Comparison of ENCODE assay signal across 8 cellular contexts in genomic region chr1:148318123-148318899, GRCh38.
A peak's percentile ranks its signal among the peaks of the same experiment; 100 is the strongest.
DNase-seq lines count a peak whose midpoint lies in the region; ATAC-seq and TF ChIP-seq lines count a peak whose summit lies in the region.

No MANE protein-coding gene starts in this region.

- DNase-seq in ELF-1 (ENCODE audit: low read depth, low spot score) (peak; percentile 45), erythroblast (lab: John Stamatoyannopoulos, UW) (peak; percentile 20 to 24), skeletal muscle cell (ENCODE audit: low read depth) (no peak), NCI-H1092 treated with DMSO at 0.1 percent for 48 hours (lab: John Stamatoyannopoulos, UW) (no peak), posterior vena cava (ENCODE audit: low spot score) (no peak), GM03348 (ENCODE audit: low spot score) (no peak)
- DNase-seq in activated CD4-positive, alpha-beta T cell treated with anti-CD3 and anti-CD28 coated beads, Interleukin-2, amount 50 U/mL, for 48 hours = peak; percentile 73 to 77

- intact Hi-C loops in posterior vena cava (cut with DNase I) = no loop called here

- no peak for TF ChIP-seq POLR2A in erythroblast (IDR thresholded peaks at IDR 0.05; ENCODE audit: low read length)

- ATAC-seq in HG03139 (IDR thresholded peaks at IDR 0.05; ENCODE audit: unreplicated experiment) = peak; percentile 53

- peak overlapping the region; percentile 23 for H3K4me3 ChIP-seq in skeletal muscle cell (ENCODE audit: low read depth, low read length)

Comparison
In these comparisons a context has a peak if more than half of its experiments do, and no peak if none do; other contexts are left out.
1. DNase-seq: peak in ELF-1 (single experiment), activated CD4-positive, alpha-beta T cell treated with anti-CD3 and anti-CD28 coated beads, Interleukin-2, amount 50 U/mL, for 48 hours (2 of 2) and erythroblast (2 of 2); none in skeletal muscle cell (single experiment), NCI-H1092 treated with DMSO at 0.1 percent for 48 hours (single experiment), posterior vena cava (single experiment) and GM03348 (single experiment).